8 cellular contexts compared by ENCODE assay signal in genomic region chr7:149126662-149127321, GRCh38. TPM values are rescaled to one million over a fixed set of nuclear protein-coding genes. Genes with fewer than 3 reads are reported as not detected.
DNase-seq lines count a peak whose midpoint lies in the region; ATAC-seq and TF ChIP-seq lines count a peak whose summit lies in the region.

No MANE protein-coding gene starts in this region.

- peaks cover 17% of the 10 kb centered on the region for H3K36me3 Mint-ChIP-seq in type B pancreatic cell

- peak; percentile 43 for ATAC-seq in GM19324 (IDR thresholded peaks at IDR 0.05; ENCODE audit: low FRiP score, unreplicated experiment)
- ATAC-seq in HG03442 (IDR thresholded peaks at IDR 0.05; ENCODE audit: unreplicated experiment), result peak; percentile 37
- peak; percentile 72 for ATAC-seq in Right ventricle myocardium superior (ENCODE audit: poor library complexity)

- peak in 13 of 14 donors; percentile 57 to 87 (median 72) for DNase-seq in C1 segment of cervical spinal cord (lab: John Stamatoyannopoulos, UW)
- peak; percentile 45 for DNase-seq in RPMI7951 (ENCODE audit: low read depth)
- peak; percentile 75 for DNase-seq in activated naive CD4-positive, alpha-beta T cell treated with Interleukin-2 at 50 U/mL for 16 hours
- peak; percentile 67 for DNase-seq in Right ventricle myocardium superior
- DNase-seq in type B pancreatic cell (ENCODE audit: extremely low spot score, unreplicated experiment), result peak; percentile 76

- H3K27me3 Mint-ChIP-seq in type B pancreatic cell, result no peaks in the 10 kb centered on the region

- peak overlapping the region; percentile 81 for H3K9ac ChIP-seq in parathyroid adenoma

- H3K27ac ChIP-seq in parathyroid adenoma, result peak overlapping the region; percentile 96

- no peaks in the 10 kb centered on the region for H3K36me3 ChIP-seq in parathyroid adenoma (ENCODE audit: control insufficient read depth, insufficient read depth, low read length)

- H3K27ac Mint-ChIP-seq in type B pancreatic cell, result peak overlapping the region; percentile 97

- peaks cover 7% of the 10 kb centered on the region for H3K4me1 ChIP-seq in parathyroid adenoma

- H3K4me2 ChIP-seq in parathyroid adenoma (ENCODE audit: low read length), result peak overlapping the region; percentile 99

- peak overlapping the region; percentile 100 for H2AFZ ChIP-seq in parathyroid adenoma

- no peaks in the 10 kb centered on the region for H3K9me3 ChIP-seq in parathyroid adenoma (ENCODE audit: control insufficient read depth, low read length)

- peaks cover 6% of the 10 kb centered on the region for H3K9me3 Mint-ChIP-seq in type B pancreatic cell

- H3K4me1 Mint-ChIP-seq in type B pancreatic cell (ENCODE audit: unreplicated experiment), result peaks cover 19% of the 10 kb centered on the region

- TF ChIP-seq CTCF in parathyroid adenoma (IDR thresholded peaks at IDR 0.05), result no peak
- TF ChIP-seq CTCF in type B pancreatic cell (conservative IDR thresholded peaks at IDR 0.05), result no peak

- intact Hi-C loops in Right ventricle myocardium superior (cut with DNase I), result no loop called here

- peak overlapping the region; percentile 100 for H3K4me3 Mint-ChIP-seq in type B pancreatic cell

- peak overlapping the region; percentile 93 for H3K4me3 ChIP-seq in parathyroid adenoma (ENCODE audit: low read depth, low read length)

- no peaks in the 10 kb centered on the region for H3K27me3 ChIP-seq in parathyroid adenoma (ENCODE audit: control insufficient read depth, insufficient read depth, low read length)

- no peaks in the 10 kb centered on the region for H3K79me2 ChIP-seq in parathyroid adenoma

RNA-seq across cellular contexts. Expression of gene ZNF425, which starts 0.7 kb away (rescaled TPM):
- 0.48 and 1.3 TPM in 2 replicates for total RNA-seq in RPMI7951 (2014; rRNA removed; shearing (Covaris generic))
- total RNA-seq in Right ventricle myocardium superior (0.38 TPM), type B pancreatic cell (ENCODE audit: low replicate concordance) (4.5 and 7.0 TPM in 2 replicates)

RNA-seq across cellular contexts. Expression of gene ZNF398, which starts 20.5 kb away (rescaled TPM):
- 11.1 and 14.2 TPM in 2 replicates for total RNA-seq in RPMI7951 (2014; rRNA removed; shearing (Covaris generic))
- total RNA-seq in Right ventricle myocardium superior (6.3 TPM), type B pancreatic cell (ENCODE audit: low replicate concordance) (19.5 and 25.2 TPM in 2 replicates)

RNA-seq across cellular contexts. Expression of gene ZNF786, which starts 36.3 kb away (rescaled TPM):
- total RNA-seq in RPMI7951 (2014; rRNA removed; shearing (Covaris generic)), result 2.2 and 2.8 TPM in 2 replicates
- total RNA-seq in Right ventricle myocardium superior (2.3 TPM), type B pancreatic cell (ENCODE audit: low replicate concordance) (12.6 and 13.3 TPM in 2 replicates)

Comparison
In these comparisons a context has a peak if more than half of its experiments do, and no peak if none do; other contexts are left out.
1. Peak in every context shown above with its lines: DNase-seq, ATAC-seq, H3K4me3 ChIP-seq and H3K27ac ChIP-seq.